Comparison of ENCODE assay signal across 18 cellular contexts in genomic region chr1:116950497-116951174, GRCh38. TPM values are rescaled to one million over a fixed set of nuclear protein-coding genes. Genes with fewer than 3 reads are reported as not detected.
DNase-seq lines count a peak whose midpoint lies in the region; ATAC-seq and TF ChIP-seq lines count a peak whose summit lies in the region.
"Had no signal": no experiment of that assay in that cellular context is flagged by ENCODE, and none has a peak within 500 bp of the region (broad histone marks: within the 10 kb centered on the region; RNA-seq: fewer than 3 reads in every experiment).

No MANE protein-coding gene starts in this region.

- H3K36me3 Mint-ChIP-seq in glutamatergic neuron (ENCODE audit: unreplicated experiment) (no peaks in the 10 kb centered on the region), nephron progenitor cell (ENCODE audit: low read depth) (peaks cover 64% of the 10 kb centered on the region)
- H3K36me3 Mint-ChIP-seq: CD8-positive, alpha-beta memory T cell had no signal

- ATAC-seq in upper lobe of right lung, result no peak

- H3K9me3 Mint-ChIP-seq in glutamatergic neuron (ENCODE audit: unreplicated experiment) (no peaks in the 10 kb centered on the region), nephron progenitor cell (no peaks in the 10 kb centered on the region)
- H3K9me3 Mint-ChIP-seq: activated CD4-positive, alpha-beta memory T cell treated with anti-CD3 and anti-CD28 coated beads, Interleukin-2, amount 10 ng/mL, durations not matched to agents 7 days and 5 days; CD8-positive, alpha-beta memory T cell; T-helper 2 cell treated with Interferon-gamma antibody and Interleukin-4, amounts not matched to agents 5 μg/mL and 100 μg/mL, for 36 hours had no signal

- H3K4me3 Mint-ChIP-seq in glutamatergic neuron (ENCODE audit: unreplicated experiment) (peak overlapping the region; percentile 48), nephron progenitor cell (no peak overlapping the region)
- H3K4me3 Mint-ChIP-seq: activated CD4-positive, alpha-beta memory T cell treated with anti-CD3 and anti-CD28 coated beads, Interleukin-2, amount 10 ng/mL, durations not matched to agents 7 days and 5 days; CD8-positive, alpha-beta memory T cell; T-helper 2 cell treated with Interferon-gamma antibody and Interleukin-4, amounts not matched to agents 5 μg/mL and 100 μg/mL, for 36 hours had no signal

- H3K27ac ChIP-seq in upper lobe of right lung, result peak overlapping the region; percentile 17
- H3K27ac ChIP-seq: prostate gland had no signal

- peak; percentile 50 for DNase-seq in astrocyte of the hippocampus (ENCODE audit: low read depth, low spot score)
- no peak for DNase-seq in glutamatergic neuron
- no peak for DNase-seq in nephron progenitor cell
- DNase-seq in upper lobe of right lung, result no peak
- no peak for DNase-seq in D341Med (ENCODE audit: low spot score)
- DNase-seq in activated CD4-positive, alpha-beta T cell treated with anti-CD3 and anti-CD28 coated beads for 1 hour, result no peak
- no peak for DNase-seq in AG08396 (ENCODE audit: low spot score)
- no peak for DNase-seq in kidney glomerular epithelial cell (lab: John Stamatoyannopoulos, UW)
- DNase-seq: activated CD4-positive, alpha-beta memory T cell treated with anti-CD3 and anti-CD28 coated beads, Interleukin-2, amount 10 ng/mL, durations not matched to agents 7 days and 5 days; activated gamma-delta T cell treated with Interleukin-2 at 50 U/mL for 16 hours; CD8-positive, alpha-beta memory T cell; cortex of kidney; NCI-H1048; NCI-H524 treated with DMSO at 0.1 percent for 48 hours; RPMI8226 had no signal

- H3K27ac Mint-ChIP-seq in glutamatergic neuron (ENCODE audit: unreplicated experiment) (peak overlapping the region; percentile 62), nephron progenitor cell (peak overlapping the region; percentile 73)
- H3K27ac Mint-ChIP-seq: activated CD4-positive, alpha-beta memory T cell treated with anti-CD3 and anti-CD28 coated beads, Interleukin-2, amount 10 ng/mL, durations not matched to agents 7 days and 5 days; T-helper 2 cell treated with Interferon-gamma antibody and Interleukin-4, amounts not matched to agents 5 μg/mL and 100 μg/mL, for 36 hours had no signal

- peaks cover 4% of the 10 kb centered on the region for H3K27me3 Mint-ChIP-seq in glutamatergic neuron (ENCODE audit: unreplicated experiment)
- no peaks in the 10 kb centered on the region for H3K27me3 Mint-ChIP-seq in nephron progenitor cell (ENCODE audit: low read depth, poor library complexity)
- H3K27me3 Mint-ChIP-seq: activated CD4-positive, alpha-beta memory T cell treated with anti-CD3 and anti-CD28 coated beads, Interleukin-2, amount 10 ng/mL, durations not matched to agents 7 days and 5 days had no signal

- no peaks in the 10 kb centered on the region for H3K36me3 ChIP-seq in upper lobe of right lung
- H3K36me3 ChIP-seq: prostate gland had no signal

- no peaks in the 10 kb centered on the region for H3K9me3 ChIP-seq in upper lobe of right lung
- H3K9me3 ChIP-seq: prostate gland had no signal

- H3K4me1 Mint-ChIP-seq in glutamatergic neuron (ENCODE audit: low read depth, unreplicated experiment), result peaks cover 8% of the 10 kb centered on the region
- peaks cover 41% of the 10 kb centered on the region for H3K4me1 Mint-ChIP-seq in nephron progenitor cell
- H3K4me1 Mint-ChIP-seq: CD8-positive, alpha-beta memory T cell had no signal

- H3K27me3 ChIP-seq in upper lobe of right lung, result no peaks in the 10 kb centered on the region

- no peak overlapping the region for H3K4me3 ChIP-seq in upper lobe of right lung
- H3K4me3 ChIP-seq: lung, prostate gland had no signal

- intact Hi-C loops in upper lobe of right lung (cut with DNase I), result no loop called here

- TF ChIP-seq CTCF in glutamatergic neuron (IDR thresholded peaks at IDR 0.05; ENCODE audit: partially characterized antibody, unreplicated experiment) (no peak), nephron progenitor cell (IDR thresholded peaks at IDR 0.05) (no peak), upper lobe of right lung (IDR thresholded peaks at IDR 0.05) (no peak)

- peaks cover 4% of the 10 kb centered on the region for H3K4me1 ChIP-seq in upper lobe of right lung
- H3K4me1 ChIP-seq: prostate gland had no signal

RNA-seq across cellular contexts. Expression of gene PTGFRN, which starts 40.9 kb away (rescaled TPM):
- 61.2 TPM for total RNA-seq in glutamatergic neuron (ENCODE audit: unreplicated experiment)
- 31.2 TPM for total RNA-seq in upper lobe of right lung

RNA-seq across cellular contexts. Expression of gene CD101, which starts 50.9 kb away (rescaled TPM):
- total RNA-seq in glutamatergic neuron (ENCODE audit: unreplicated experiment) (3.2 TPM), upper lobe of right lung (37.4 TPM)
